15 cellular contexts compared by ENCODE assay signal in genomic region chr17:42309142-42309541, GRCh38. TPM values are rescaled to one million over a fixed set of nuclear protein-coding genes. Genes with fewer than 3 reads are reported as not detected.
DNase-seq lines count a peak whose midpoint lies in the region; ATAC-seq, FAIRE-seq and TF ChIP-seq lines count a peak whose summit lies in the region.
"Had no signal": no experiment of that assay in that cellular context is flagged by ENCODE, and none has a peak within 500 bp of the region (broad histone marks: within the 10 kb centered on the region; RNA-seq: fewer than 3 reads in every experiment).

No MANE protein-coding gene starts in this region.

- TF ChIP-seq CTCF in K562 (IDR thresholded peaks at IDR 0.05 in 2 of 3, conservative IDR thresholded peaks at IDR 0.05 in 1 of 3; ENCODE audit: insufficient read depth in 2 of 3, low read depth in 1 of 3, low read length in 3 of 3) (no peak), neutrophil (IDR thresholded peaks at IDR 0.05) (no peak)

- TF ChIP-seq RAD21 in K562 (CRISPR knock-in tag; conservative IDR thresholded peaks at IDR 0.05 in 1 of 2, IDR thresholded peaks at IDR 0.05 in 1 of 2): no peak

- BruUV-seq in K562 (replicated peaks; lab: Mats Ljungman, UMichigan): no TSS peak

- peaks cover 68% of the 10 kb centered on the region for H3K36me3 Mint-ChIP-seq in stimulated activated naive CD8-positive, alpha-beta T cell treated with anti-CD3 and anti-CD28 coated beads, Interleukin-15, Interleukin-2, amounts not matched to agents 100 ng/mL and 50 ng/mL, for 24 hours (ENCODE audit: low read depth)

- no peak for FAIRE-seq in K562 (lab: Jason Lieb, UNC)

- H3K27me3 ChIP-seq in K562 (ENCODE audit: control insufficient read depth in 2 of 2, insufficient read depth in 2 of 2, low read length in 2 of 2) (no peaks in the 10 kb centered on the region), neutrophil (no peaks in the 10 kb centered on the region)
- H3K27me3 ChIP-seq: cardiac muscle cell, MG63 had no signal

- no peaks in the 10 kb centered on the region for H3K9me1 ChIP-seq in K562 (ENCODE audit: control insufficient read depth, insufficient read depth, low read length)

- H3K27ac ChIP-seq in K562 (ENCODE audit: extremely low read depth, low read depth, low read length) (peak overlapping the region; percentile 100; the same call in 2 of the 3 replicates), neutrophil (peak overlapping the region; percentile 7)
- H3K27ac ChIP-seq: cardiac muscle cell had no signal

- H3K4me3 ChIP-seq in K562: no peak overlapping the region
- H3K4me3 ChIP-seq in neutrophil (ENCODE audit: low read depth in 1 of 2, low read length in 1 of 2): no peak overlapping the region
- H3K4me3 ChIP-seq: cardiac muscle cell, MG63 had no signal

- POLR2A ChIA-PET in K562 (lab: Yijun Ruan, JAX): interaction anchor here (0.6 to 2.0 kb wide), 10 partner anchors 11 to 337 kb away, joined by 3 to 7 read pairs (median 3); partner anchors contain the start of genes KCNH4 and STAT3

- no peak overlapping the region for H2AFZ ChIP-seq in K562 (ENCODE audit: low read depth, low read length)

- no peak overlapping the region for H3K4me2 ChIP-seq in K562 (ENCODE audit: insufficient read depth, low read length)

- no peaks in the 10 kb centered on the region for H4K20me1 ChIP-seq in K562 (replicated peaks; ENCODE audit: control insufficient read depth, insufficient read depth, low read length)

- no peak for ATAC-seq in stimulated activated naive CD8-positive, alpha-beta T cell treated with anti-CD3 and anti-CD28 coated beads, Interleukin-15, Interleukin-2, amounts not matched to agents 100 U/mL and 50 U/mL, for 24 hours
- ATAC-seq in K562 (no peak), HG02870 (IDR thresholded peaks at IDR 0.05; ENCODE audit: unreplicated experiment) (no peak)
- no peak for ATAC-seq in stimulated activated naive CD8-positive, alpha-beta T cell treated with anti-CD3 and anti-CD28 coated beads, Interleukin-15, amount 100 ng/mL, for 72 hours
- ATAC-seq: natural killer cell treated with Interleukin-12 subunit alpha and Interleukin-12 subunit beta and Interleukin-15 and Interleukin-18, amount 100 ng/mL, for 72 hours had no signal

- in situ Hi-C loops in K562 (cut with MboI): no loop called here

- H3K79me2 ChIP-seq in K562 (ENCODE audit: control insufficient read depth, insufficient read depth, low read length): peaks cover 56% of the 10 kb centered on the region

- H3K4me3 Mint-ChIP-seq in stimulated activated naive CD8-positive, alpha-beta T cell treated with anti-CD3 and anti-CD28 coated beads, Interleukin-15, Interleukin-2, amounts not matched to agents 100 ng/mL and 50 ng/mL, for 24 hours: no peak overlapping the region
- no peak overlapping the region for H3K4me3 Mint-ChIP-seq in stimulated activated naive CD8-positive, alpha-beta T cell treated with anti-CD3 and anti-CD28 coated beads, Interleukin-15, amount 100 ng/mL, for 72 hours
- H3K4me3 Mint-ChIP-seq: activated B cell treated with CpG ODN at 0.5 μM for 24 hours; natural killer cell treated with Interleukin-12 subunit alpha and Interleukin-12 subunit beta and Interleukin-15 and Interleukin-18, amount 100 ng/mL, for 72 hours had no signal

- no peak for DNase-seq in stimulated activated naive CD8-positive, alpha-beta T cell treated with anti-CD3 and anti-CD28 coated beads, Interleukin-15, Interleukin-2, amounts not matched to agents 100 U/mL and 50 U/mL, for 24 hours
- no peak for DNase-seq in K562 (ENCODE audit: extremely low read depth in 1 of 4, low spot score in 3 of 4)
- no peak for DNase-seq in stimulated activated naive CD8-positive, alpha-beta T cell treated with anti-CD3 and anti-CD28 coated beads, Interleukin-15, amount 100 ng/mL, for 72 hours
- no peak for DNase-seq in cerebellar cortex (ENCODE audit: low spot score)
- DNase-seq: activated B cell treated with CpG ODN at 0.5 μM for 24 hours, head of caudate nucleus, MG63, NCI-H187, NCI-H510A, SHP77 treated with DMSO at 0.1 percent for 48 hours had no signal

- peak overlapping the region in 1 of 2 experiments; percentile 38; a peak in 1 of 4 replicates for H3K9ac ChIP-seq in K562 (ENCODE audit: insufficient read depth in 1 of 2, low read depth in 2 of 2, low read length in 2 of 2)

- intact Hi-C loops in K562 (cut with micrococcal nuclease): no loop called here

- H3K36me3 ChIP-seq in K562 (ENCODE audit: control insufficient read depth, insufficient read depth, low read length) (peaks cover 85% of the 10 kb centered on the region), neutrophil (peaks cover 100% of the 10 kb centered on the region)
- H3K36me3 ChIP-seq: cardiac muscle cell had no signal

- no peaks in the 10 kb centered on the region for H3K27me3 Mint-ChIP-seq in stimulated activated naive CD8-positive, alpha-beta T cell treated with anti-CD3 and anti-CD28 coated beads, Interleukin-15, Interleukin-2, amounts not matched to agents 100 ng/mL and 50 ng/mL, for 24 hours
- H3K27me3 Mint-ChIP-seq in stimulated activated naive CD8-positive, alpha-beta T cell treated with anti-CD3 and anti-CD28 coated beads, Interleukin-15, amount 100 ng/mL, for 72 hours: no peaks in the 10 kb centered on the region
- H3K27me3 Mint-ChIP-seq: activated B cell treated with CpG ODN at 0.5 μM for 24 hours; natural killer cell treated with Interleukin-12 subunit alpha and Interleukin-12 subunit beta and Interleukin-15 and Interleukin-18, amount 100 ng/mL, for 72 hours had no signal

- no peak for TF ChIP-seq EP300 in K562 (IDR thresholded peaks at IDR 0.05; ENCODE audit: low read length)

- CTCF ChIA-PET in K562 (lab: Yijun Ruan, JAX; ENCODE audit: low intra/inter-chr PET ratio): no interaction called here

- H3K27ac Mint-ChIP-seq in stimulated activated naive CD8-positive, alpha-beta T cell treated with anti-CD3 and anti-CD28 coated beads, Interleukin-15, Interleukin-2, amounts not matched to agents 100 ng/mL and 50 ng/mL, for 24 hours: peak overlapping the region; percentile 32
- H3K27ac Mint-ChIP-seq in stimulated activated naive CD8-positive, alpha-beta T cell treated with anti-CD3 and anti-CD28 coated beads, Interleukin-15, amount 100 ng/mL, for 72 hours: peak overlapping the region in 1 of 2 donors; percentile 81
- H3K27ac Mint-ChIP-seq: activated B cell treated with CpG ODN at 0.5 μM for 24 hours had no signal

- H3K4me1 Mint-ChIP-seq in stimulated activated naive CD8-positive, alpha-beta T cell treated with anti-CD3 and anti-CD28 coated beads, Interleukin-15, Interleukin-2, amounts not matched to agents 100 ng/mL and 50 ng/mL, for 24 hours (ENCODE audit: low read depth): peaks cover 65% of the 10 kb centered on the region
- H3K4me1 Mint-ChIP-seq in stimulated activated naive CD8-positive, alpha-beta T cell treated with anti-CD3 and anti-CD28 coated beads, Interleukin-15, amount 100 ng/mL, for 72 hours: peaks cover 83% of the 10 kb centered on the region

- H3K9me3 Mint-ChIP-seq in stimulated activated naive CD8-positive, alpha-beta T cell treated with anti-CD3 and anti-CD28 coated beads, Interleukin-15, Interleukin-2, amounts not matched to agents 100 ng/mL and 50 ng/mL, for 24 hours: no peaks in the 10 kb centered on the region
- H3K9me3 Mint-ChIP-seq in stimulated activated naive CD8-positive, alpha-beta T cell treated with anti-CD3 and anti-CD28 coated beads, Interleukin-15, amount 100 ng/mL, for 72 hours: no peaks in the 10 kb centered on the region
- H3K9me3 Mint-ChIP-seq: activated B cell treated with CpG ODN at 0.5 μM for 24 hours; natural killer cell treated with Interleukin-12 subunit alpha and Interleukin-12 subunit beta and Interleukin-15 and Interleukin-18, amount 100 ng/mL, for 72 hours had no signal

- H3K9me3 ChIP-seq in K562 (replicated peaks; ENCODE audit: control insufficient read depth, insufficient read depth, low read depth, low read length): no peaks in the 10 kb centered on the region
- H3K9me3 ChIP-seq in neutrophil: no peaks in the 10 kb centered on the region
- H3K9me3 ChIP-seq: MG63 had no signal

- H3K4me1 ChIP-seq in K562 (replicated peaks in 1 of 2; ENCODE audit: control insufficient read depth in 2 of 2, insufficient read depth in 2 of 2, low read length in 2 of 2) (peaks cover 47 to 77% of the 10 kb centered on the region in 2 experiments), neutrophil (ENCODE audit: control insufficient read depth in 1 of 2, insufficient read depth in 1 of 2, low read depth in 1 of 2, low read length in 1 of 2) (peaks cover 20 to 25% of the 10 kb centered on the region in 2 experiments)

- no peak for TF ChIP-seq POLR2A in K562 (conservative IDR thresholded peaks at IDR 0.05)

- WGBS in K562 (ENCODE audit: insufficient coverage, low coverage, missing lambda C conversion rate): 96% methylated on average over 5 of the region's 9 CpGs

RNA-seq across cellular contexts. Expression of gene STAT5A, which starts 20.8 kb away (rescaled TPM):
- total RNA-seq in K562 (2011; cell fraction: chromatin; rRNA removed; ENCODE audit: low replicate concordance): 251 and 757 TPM in 2 replicates
- 428 and 505 TPM in 2 replicates for total RNA-seq in K562 (2011; cell fraction: nucleolus; rRNA removed)
- 262 and 311 TPM in 2 replicates for total RNA-seq in K562 (2011; cell fraction: nucleoplasm; rRNA removed)
- 391 and 467 TPM in 2 replicates for total RNA-seq in K562 (2014; rRNA removed)
- 156 and 174 TPM in 2 replicates for total RNA-seq in K562 (2014; rRNA removed; fragmentation: Illumina TruSeq; extraction: Trizol)
- 177 and 195 TPM in 2 replicates for total RNA-seq in K562 (2015; rRNA removed; fragmentation: Illumina TruSeq; extraction: Trizol)
- 377 and 414 TPM in 2 replicates for total RNA-seq in K562 (2021)
- 131 and 196 TPM in 2 replicates for polyA plus RNA-seq in K562 (2011; rRNA removed)
- polyA plus RNA-seq in K562 (2011; cell fraction: cytosol; rRNA removed): 76.7 and 247 TPM in 2 replicates
- polyA plus RNA-seq in K562 (2011; cell fraction: nucleus; rRNA removed): 268 and 853 TPM in 2 replicates
- polyA plus RNA-seq in K562 (2012): 303 and 408 TPM in 2 replicates
- 379 and 415 TPM in 2 replicates for polyA plus RNA-seq in K562 (2014; fragmentation: Illumina TruSeq; extraction: Trizol)
- polyA plus RNA-seq in K562 (2014; fragmentation: Nextera tagmentation; extraction: Ambion mirVana): 10 to 100 TPM; 79.9 to 81.8 TPM
- 239 and 248 TPM in 2 replicates for polyA plus RNA-seq in K562 (2014; rRNA removed)
- polyA minus RNA-seq in K562 (2011; rRNA and poly(A)+ RNA removed): 114 and 250 TPM in 2 replicates
- 124 and 299 TPM in 2 replicates for polyA minus RNA-seq in K562 (2011; cell fraction: cytosol; rRNA and poly(A)+ RNA removed)
- 105 and 217 TPM in 2 replicates for polyA minus RNA-seq in K562 (2011; cell fraction: nucleus; rRNA and poly(A)+ RNA removed)

RNA-seq across cellular contexts. Expression of gene STAT5B, which starts 33.0 kb away (rescaled TPM):
- total RNA-seq in K562 (2011; cell fraction: chromatin; rRNA removed; ENCODE audit: low replicate concordance): 425 and 510 TPM in 2 replicates
- 258 and 266 TPM in 2 replicates for total RNA-seq in K562 (2011; cell fraction: nucleolus; rRNA removed)
- total RNA-seq in K562 (2011; cell fraction: nucleoplasm; rRNA removed): 265 and 278 TPM in 2 replicates
- total RNA-seq in K562 (2014; rRNA removed) (92.4 and 113 TPM in 2 replicates), K562 (2014; rRNA removed; fragmentation: Illumina TruSeq; extraction: Trizol) (75.5 and 75.7 TPM in 2 replicates), K562 (2015; rRNA removed; fragmentation: Illumina TruSeq; extraction: Trizol) (63.5 and 65.2 TPM in 2 replicates), K562 (2021) (134 TPM in 2 replicates)
- polyA plus RNA-seq in K562 (2011; rRNA removed) (147 and 176 TPM in 2 replicates), K562 (2014; fragmentation: Illumina TruSeq; extraction: Trizol) (117 and 130 TPM in 2 replicates), K562 (2014; fragmentation: Nextera tagmentation; extraction: Ambion mirVana) (10 to 100 TPM; 20.8 to 23.5 TPM), K562 (2014; rRNA removed) (109 and 124 TPM in 2 replicates)
- 94.2 and 122 TPM in 2 replicates for polyA plus RNA-seq in K562 (2011; cell fraction: cytosol; rRNA removed)
- polyA plus RNA-seq in K562 (2011; cell fraction: nucleus; rRNA removed): 190 and 298 TPM in 2 replicates
- polyA plus RNA-seq in K562 (2012): 79.5 and 138 TPM in 2 replicates
- 101 and 127 TPM in 2 replicates for polyA minus RNA-seq in K562 (2011; rRNA and poly(A)+ RNA removed)
- polyA minus RNA-seq in K562 (2011; cell fraction: cytosol; rRNA and poly(A)+ RNA removed): 79.7 and 81.7 TPM in 2 replicates
- 54.4 and 60.3 TPM in 2 replicates for polyA minus RNA-seq in K562 (2011; cell fraction: nucleus; rRNA and poly(A)+ RNA removed)
